ENCODE assay signal across 7 cellular contexts in the genomic region with DNA sequence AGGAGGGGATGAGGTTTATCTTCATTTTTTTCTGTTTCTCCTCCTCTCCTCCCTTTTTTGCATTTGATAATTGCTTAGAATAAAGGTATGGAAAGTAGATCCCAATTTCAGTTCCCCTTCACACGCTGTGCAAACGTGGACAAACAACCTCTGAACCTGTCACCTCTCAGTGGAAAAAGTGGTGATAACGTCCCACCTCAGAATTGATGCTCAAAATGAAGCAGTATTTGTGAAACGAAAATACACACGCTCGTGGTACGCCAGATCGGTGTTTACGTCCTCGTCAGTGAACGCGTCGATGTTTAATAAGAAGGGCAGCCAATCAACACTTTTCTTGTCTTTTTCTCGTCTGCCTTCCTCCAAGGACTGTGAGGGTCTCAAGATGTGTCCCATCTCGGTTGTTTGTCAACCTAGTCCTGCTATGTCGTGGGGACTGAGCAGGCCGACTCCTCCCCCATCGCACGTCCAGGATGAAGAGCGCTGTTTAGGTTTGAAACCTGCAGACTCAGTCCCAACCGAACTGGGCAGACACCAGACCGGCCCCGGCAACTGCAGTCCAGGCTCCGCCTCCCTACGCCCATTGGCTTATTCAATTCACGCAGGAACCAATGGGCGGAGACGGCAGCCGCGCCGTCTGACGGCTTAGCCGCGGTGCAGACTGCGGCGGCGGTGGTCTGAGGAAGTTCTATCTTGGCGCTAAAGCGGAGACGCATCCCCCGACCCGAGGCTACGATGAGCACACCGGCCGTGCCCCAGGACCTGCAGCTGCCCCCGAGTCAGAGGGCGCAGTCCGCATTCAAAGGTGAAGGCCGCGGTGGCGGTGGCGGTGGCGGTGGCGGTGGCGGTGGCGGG.
DNase-seq lines count a peak whose midpoint lies in the region; ATAC-seq and TF ChIP-seq lines count a peak whose summit lies in the region.

TSS of gene CKAP2 (plus strand) at position 654 of the 852 bp plus-strand sequence. CDS start at position 733, 79 bp downstream.

- no peak for TF ChIP-seq CTCF in astrocyte of the spinal cord (IDR thresholded peaks at IDR 0.05; ENCODE audit: low read depth, low read length)
- TF ChIP-seq CTCF in retinal pigment epithelial cell (conservative IDR thresholded peaks at IDR 0.05; ENCODE audit: low read depth, low read length), result no peak

- H3K4me3 ChIP-seq in astrocyte of the spinal cord (ENCODE audit: low read depth, low read length), result peak within 1 kb of the TSS; percentile 95
- peak within 1 kb of the TSS; percentile 92 for H3K4me3 ChIP-seq in retinal pigment epithelial cell (ENCODE audit: low read length)

- DNase-seq in NCI-H2081 (lab: John Stamatoyannopoulos, UW), result peak; percentile 89 to 93
- DNase-seq in T1000 (lab: John Stamatoyannopoulos, UW), result peak; percentile 57
- peak; percentile 96 for DNase-seq in astrocyte of the spinal cord (ENCODE audit: low read depth, low spot score)
- peak; percentile 83 to 87 for DNase-seq in hippocampal formation (lab: John Stamatoyannopoulos, UW)
- peak; percentile 85 for DNase-seq in retinal pigment epithelial cell (ENCODE audit: low read depth)

- ATAC-seq in GM18508 (IDR thresholded peaks at IDR 0.05; ENCODE audit: insufficient read depth, unreplicated experiment) (peak; percentile 51), HG03025 (IDR thresholded peaks at IDR 0.05; ENCODE audit: low FRiP score, unreplicated experiment) (peak; percentile 65)

- in situ Hi-C loops in astrocyte of the spinal cord (cut with HindIII; ENCODE audit: low sequenced_read_pairs), result no loop called here

Comparison
In these comparisons a context has a peak if more than half of its experiments do, and no peak if none do; other contexts are left out.
1. Peak in every context shown above with its lines: DNase-seq, ATAC-seq and H3K4me3 ChIP-seq.